Comparison of ENCODE assay signal across 20 cellular contexts in genomic region chr2:1233280-1233679, GRCh38.
DNase-seq lines count a peak whose midpoint lies in the region; ATAC-seq and TF ChIP-seq lines count a peak whose summit lies in the region.
"Had no signal": no experiment of that assay in that cellular context is flagged by ENCODE, and none has a peak within 500 bp of the region (broad histone marks: within the 10 kb centered on the region; RNA-seq: fewer than 3 reads in every experiment).

No MANE protein-coding gene starts in this region.

- 31 to 46% methylated on average over 15 of the region's 15 CpGs for WGBS in thyroid gland, 2 donors

- H3K4me3 ChIP-seq in thyroid gland (replicated peaks in 1 of 3), result no peak overlapping the region
- H3K4me3 ChIP-seq: BLaER1 treated with 17β-estradiol and CSF1 and Interleukin-3, amounts not matched to agents 10 nM and 100 nM; body of pancreas; hepatocyte; psoas muscle; suprapubic skin had no signal

- TF ChIP-seq CTCF in thyroid gland (IDR thresholded peaks at IDR 0.05), result peak in 1 of 6 experiments; percentile 18

- DNase-seq in NCI-H2081 (lab: John Stamatoyannopoulos, UW) (peak; percentile 40 to 68), NCI-H2081 treated with DMSO at 0.1 percent for 48 hours (lab: John Stamatoyannopoulos, UW) (no peak), NCI-H345 (lab: John Stamatoyannopoulos, UW) (peak; percentile 94), dermis microvascular lymphatic vessel endothelial cell (ENCODE audit: low read depth in 2 of 2) (peak; percentile 37 to 68), thyroid gland (peak; percentile 96 to 97), Kasumi-1 (lab: John Stamatoyannopoulos, UW) (no peak), HEK293T (ENCODE audit: extremely low spot score) (no peak), sciatic nerve (ENCODE audit: low spot score) (no peak)
- DNase-seq: 8988T; activated T-cell treated with anti-CD3 and anti-CD28 coated beads, Interleukin-2, amount 50 U/mL, for 72 hours; body of pancreas; DMS 273 treated with DMSO at 0.1 percent for 48 hours; NCI-H2171; NK-92 treated with Interleukin-12 subunit alpha and Interleukin-12 subunit beta, amount 100 ng/mL, for 24 hours; psoas muscle; T-helper 1 cell had no signal

- no peaks in the 10 kb centered on the region for H3K36me3 ChIP-seq in thyroid gland
- H3K36me3 ChIP-seq: BLaER1 treated with 17β-estradiol and CSF1 and Interleukin-3, amounts not matched to agents 10 nM and 100 nM; suprapubic skin had no signal

- intact Hi-C loops in thyroid gland (cut with DNase I), result no loop called here
- intact Hi-C loops in sciatic nerve (cut with DNase I), result no loop called here

- ATAC-seq in sciatic nerve, result no peak
- ATAC-seq: activated T-cell treated with anti-CD3 and anti-CD28 coated beads, Interleukin-2, amount 50 U/mL, for 72 hours; body of pancreas; psoas muscle had no signal

- H3K27ac ChIP-seq in thyroid gland, result peak overlapping the region in 1 of 3 donors; percentile 8
- H3K27ac ChIP-seq: BLaER1 treated with 17β-estradiol and CSF1 and Interleukin-3, amounts not matched to agents 10 nM and 100 nM; body of pancreas; hepatocyte; psoas muscle; RWPE1; suprapubic skin had no signal

- POLR2A ChIA-PET in HEK293T (lab: Yijun Ruan, JAX), result no interaction called here

- TF ChIP-seq POLR2A in thyroid gland (IDR thresholded peaks at IDR 0.05), result no peak

- H3K4me1 ChIP-seq in thyroid gland, result peaks cover 9 to 17% of the 10 kb centered on the region in 2 donors
- H3K4me1 ChIP-seq: body of pancreas, psoas muscle, suprapubic skin had no signal

- no peaks in the 10 kb centered on the region for H3K27me3 ChIP-seq in thyroid gland
- H3K27me3 ChIP-seq: body of pancreas, hepatocyte, suprapubic skin had no signal

- no peaks in the 10 kb centered on the region for H3K9me3 ChIP-seq in thyroid gland
- H3K9me3 ChIP-seq: body of pancreas, psoas muscle, suprapubic skin had no signal

- CTCF ChIA-PET in HEK293T (lab: Yijun Ruan, JAX), result no interaction called here

TF ChIP-seq in HEK293T, 16 proteins besides CTCF, POLR2A, EP300 and RAD21:
- no peak for TF ChIP-seq ELF4 (IDR thresholded peaks at IDR 0.05)
- no peak for TF ChIP-seq CTBP1 (IDR thresholded peaks at IDR 0.05; ENCODE audit: borderline replicate concordance)
- TF ChIP-seq FOXM1 (IDR thresholded peaks at IDR 0.05; ENCODE audit: borderline replicate concordance), result no peak
- TF ChIP-seq TARDBP (IDR thresholded peaks at IDR 0.05), result no peak
- no peak for TF ChIP-seq PKNOX1 (IDR thresholded peaks at IDR 0.05)
- no peak for TF ChIP-seq NFRKB (IDR thresholded peaks at IDR 0.05)
- TF ChIP-seq ZNF384 (IDR thresholded peaks at IDR 0.05), result no peak
- TF ChIP-seq LEF1 (IDR thresholded peaks at IDR 0.05; ENCODE audit: borderline replicate concordance), result no peak
- TF ChIP-seq FOXA1 (IDR thresholded peaks at IDR 0.05), result no peak
- no peak for TF ChIP-seq L3MBTL2 (conservative IDR thresholded peaks at IDR 0.05)
- TF ChIP-seq SP1 (IDR thresholded peaks at IDR 0.05), result no peak
- no peak for TF ChIP-seq BHLHE40 (IDR thresholded peaks at IDR 0.05; ENCODE audit: borderline replicate concordance)
- TF ChIP-seq ARNT (IDR thresholded peaks at IDR 0.05), result no peak
- no peak for TF ChIP-seq SUZ12 (IDR thresholded peaks at IDR 0.05)

Comparison
In these comparisons a context has a peak if more than half of its experiments do, and no peak if none do; other contexts are left out.
1. DNase-seq: peak in NCI-H2081 (2 of 2), NCI-H345 (single experiment), dermis microvascular lymphatic vessel endothelial cell (2 of 2) and thyroid gland (2 of 2); none in NCI-H2081 treated with DMSO at 0.1 percent for 48 hours (single experiment), Kasumi-1 (0 of 2), HEK293T (single experiment) and sciatic nerve (single experiment).